1 cellular context compared by ENCODE assay signal in the genomic region with DNA sequence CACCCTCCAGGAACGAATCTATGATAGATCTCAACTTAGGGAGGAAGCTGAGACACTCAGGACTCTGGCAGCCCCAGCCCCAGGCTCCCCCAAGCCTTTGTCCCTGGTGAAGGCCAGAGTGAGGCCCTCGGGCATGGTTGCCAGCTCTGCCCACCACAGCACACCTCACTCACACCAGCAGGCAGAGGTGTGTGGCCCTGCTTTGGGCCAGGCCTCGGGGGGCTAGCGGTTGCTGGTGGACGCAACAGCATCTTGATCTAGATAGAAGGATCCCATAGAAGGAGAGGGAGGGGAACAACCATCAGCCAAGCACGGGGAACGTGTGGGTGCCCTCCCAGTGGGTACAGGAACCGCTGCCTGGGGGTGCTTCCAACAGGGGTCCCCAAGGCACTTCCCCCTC.
A peak's percentile ranks its signal among the peaks of the same experiment; 100 is the strongest.
TF ChIP-seq lines count a peak whose summit lies in the region.

No MANE protein-coding gene starts in this region.

TF ChIP-seq in HepG2, 621 proteins besides CTCF, POLR2A, EP300 and RAD21:
- TF ChIP-seq NR2F1 (CRISPR knock-in tag; IDR thresholded peaks at IDR 0.05) (no peak), AGO2 (optimal IDR thresholded peaks at IDR 0.05; ENCODE audit: low read depth, low read length) (peak; percentile 12)
